ENCODE assay signal across 12 cellular contexts in the genomic region with DNA sequence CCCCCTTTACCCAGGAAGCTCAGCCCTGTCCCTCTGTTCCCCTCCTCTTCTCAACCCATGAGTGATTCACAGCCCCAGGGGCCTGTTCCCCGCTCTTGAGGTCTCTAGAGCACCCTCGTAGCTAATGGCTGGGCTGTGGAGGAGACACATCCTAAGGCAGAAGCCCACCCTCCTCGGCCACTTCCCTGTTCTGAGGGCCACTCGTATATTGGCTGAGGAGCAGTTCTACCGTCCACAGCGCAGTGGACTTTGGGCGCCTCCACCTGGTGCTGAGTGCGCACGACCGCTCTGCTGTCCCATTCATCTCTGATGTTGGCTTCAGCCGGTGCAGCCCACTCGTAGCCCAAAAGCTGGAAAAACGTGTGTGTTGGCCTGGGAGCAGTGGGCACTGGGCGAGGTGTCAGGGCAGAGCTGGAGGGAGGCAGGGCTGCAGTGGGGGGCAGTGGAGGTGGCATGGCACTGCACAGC. TPM values are rescaled to one million over a fixed set of nuclear protein-coding genes. Genes with fewer than 3 reads are reported as not detected.
"Had no signal": no experiment of that assay in that cellular context is flagged by ENCODE, and none has a peak within 500 bp of the region (broad histone marks: within the 10 kb centered on the region; RNA-seq: fewer than 3 reads in every experiment).

No MANE protein-coding gene starts in this region.

- H3K4me3 ChIP-seq: ascending aorta, gastroesophageal sphincter, upper lobe of right lung had no signal

- H3K9me3 Mint-ChIP-seq: activated B cell treated with CpG ODN at 0.5 μM for 24 hours; nephron progenitor cell; stimulated activated naive CD8-positive, alpha-beta T cell treated with anti-CD3 and anti-CD28 coated beads, Interleukin-15, Interleukin-2, amounts not matched to agents 100 ng/mL and 50 ng/mL, for 24 hours had no signal

- H3K36me3 ChIP-seq: ascending aorta, gastroesophageal sphincter, upper lobe of right lung had no signal

- H3K27ac Mint-ChIP-seq: activated B cell treated with CpG ODN at 0.5 μM for 24 hours; nephron progenitor cell; stimulated activated naive CD8-positive, alpha-beta T cell treated with anti-CD3 and anti-CD28 coated beads, Interleukin-15, Interleukin-2, amounts not matched to agents 100 ng/mL and 50 ng/mL, for 24 hours; T-helper 17 cell had no signal

- H3K27ac ChIP-seq: ascending aorta, gastroesophageal sphincter, upper lobe of right lung had no signal

- H3K9me3 ChIP-seq: ascending aorta, gastroesophageal sphincter, upper lobe of right lung had no signal

- H3K4me3 Mint-ChIP-seq: activated B cell treated with CpG ODN at 0.5 μM for 24 hours; nephron progenitor cell; stimulated activated naive CD8-positive, alpha-beta T cell treated with anti-CD3 and anti-CD28 coated beads, Interleukin-15, Interleukin-2, amounts not matched to agents 100 ng/mL and 50 ng/mL, for 24 hours had no signal

- H3K4me1 Mint-ChIP-seq: activated B cell treated with CpG ODN at 0.5 μM for 24 hours had no signal

- DNase-seq: activated B cell treated with CpG ODN at 0.5 μM for 24 hours; activated CD4-positive, alpha-beta T cell treated with anti-CD3 and anti-CD28 coated beads, Interleukin-2, amount 50 U/mL, for 1 hour; left cardiac atrium; nephron progenitor cell; stimulated activated CD4-positive, alpha-beta T cell treated with anti-CD3 and anti-CD28 coated beads, Interleukin-4, amount 100 ng/mL, for 1 hour; T-helper 17 cell; upper lobe of right lung had no signal

- H3K4me1 ChIP-seq: ascending aorta had no signal

RNA-seq across cellular contexts. Expression of a gene that starts 24.5 kb away (rescaled TPM):
- total RNA-seq: activated B cell treated with CpG ODN at 0.5 μM for 24 hours, ascending aorta, endothelial cell of umbilical vein, lung microvascular endothelial cell, T-helper 17 cell had no signal
